In genomic region chr16:14070877-14071575, GRCh38 we compare ENCODE assay signal across 8 cellular contexts. TPM values are rescaled to one million over a fixed set of nuclear protein-coding genes. Genes with fewer than 3 reads are reported as not detected.
DNase-seq lines count a peak whose midpoint lies in the region; ATAC-seq and TF ChIP-seq lines count a peak whose summit lies in the region.

A gene with protein sequence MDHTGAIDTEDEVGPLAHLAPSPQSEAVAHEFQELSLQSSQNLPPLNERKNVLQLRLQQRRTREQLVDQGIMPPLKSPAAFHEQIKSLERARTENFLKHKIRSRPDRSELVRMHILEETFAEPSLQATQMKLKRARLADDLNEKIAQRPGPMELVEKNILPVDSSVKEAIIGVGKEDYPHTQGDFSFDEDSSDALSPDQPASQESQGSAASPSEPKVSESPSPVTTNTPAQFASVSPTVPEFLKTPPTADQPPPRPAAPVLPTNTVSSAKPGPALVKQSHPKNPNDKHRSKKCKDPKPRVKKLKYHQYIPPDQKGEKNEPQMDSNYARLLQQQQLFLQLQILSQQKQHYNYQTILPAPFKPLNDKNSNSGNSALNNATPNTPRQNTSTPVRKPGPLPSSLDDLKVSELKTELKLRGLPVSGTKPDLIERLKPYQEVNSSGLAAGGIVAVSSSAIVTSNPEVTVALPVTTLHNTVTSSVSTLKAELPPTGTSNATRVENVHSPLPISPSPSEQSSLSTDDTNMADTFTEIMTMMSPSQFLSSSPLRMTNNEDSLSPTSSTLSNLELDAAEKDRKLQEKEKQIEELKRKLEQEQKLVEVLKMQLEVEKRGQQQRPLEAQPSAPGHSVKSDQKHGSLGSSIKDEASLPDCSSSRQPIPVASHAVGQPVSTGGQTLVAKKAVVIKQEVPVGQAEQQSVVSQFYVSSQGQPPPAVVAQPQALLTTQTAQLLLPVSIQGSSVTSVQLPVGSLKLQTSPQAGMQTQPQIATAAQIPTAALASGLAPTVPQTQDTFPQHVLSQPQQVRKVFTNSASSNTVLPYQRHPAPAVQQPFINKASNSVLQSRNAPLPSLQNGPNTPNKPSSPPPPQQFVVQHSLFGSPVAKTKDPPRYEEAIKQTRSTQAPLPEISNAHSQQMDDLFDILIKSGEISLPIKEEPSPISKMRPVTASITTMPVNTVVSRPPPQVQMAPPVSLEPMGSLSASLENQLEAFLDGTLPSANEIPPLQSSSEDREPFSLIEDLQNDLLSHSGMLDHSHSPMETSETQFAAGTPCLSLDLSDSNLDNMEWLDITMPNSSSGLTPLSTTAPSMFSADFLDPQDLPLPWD (plus strand): TSS chr16:14071319. CDS start chr16:14140607, 69,288 bp downstream.

- CTCF ChIA-PET in activated naive CD4-positive, alpha-beta T cell treated with anti-CD3 and anti-CD28 coated beads, Interleukin-2, amount 10 ng/mL, durations not matched to agents 7 days and 5 days (lab: Charles Lee), result no interaction called here

- H3K79me2 ChIP-seq in DND-41 (ENCODE audit: insufficient read depth, low read length), result peaks cover 30% of the 10 kb centered on the region

- H3K4me3 Mint-ChIP-seq in activated naive CD4-positive, alpha-beta T cell treated with anti-CD3 and anti-CD28 coated beads, Interleukin-2, amount 10 ng/mL, durations not matched to agents 7 days and 5 days, result peak within 1 kb of the TSS; percentile 84

- TF ChIP-seq CTCF in DND-41 (IDR thresholded peaks at IDR 0.05; ENCODE audit: borderline replicate concordance, extremely low read depth, low read length, poor library complexity, severe bottlenecking), result no peak

- H3K27ac Mint-ChIP-seq in activated naive CD4-positive, alpha-beta T cell treated with anti-CD3 and anti-CD28 coated beads, Interleukin-2, amount 10 ng/mL, durations not matched to agents 7 days and 5 days, result peak within 1 kb of the TSS; percentile 79

- H3K27ac ChIP-seq in DND-41 (ENCODE audit: low read length), result peak within 1 kb of the TSS; percentile 75

- DNase-seq in DND-41 (peak; percentile 79), KG1 (lab: John Stamatoyannopoulos, UW) (peak; percentile 33), SK-MEL-5 (ENCODE audit: low read depth, low spot score) (peak; percentile 64), germinal center (ENCODE audit: low spot score) (peak; percentile 88), occipital lobe (lab: John Stamatoyannopoulos, UW) (peak; percentile 74), superior temporal gyrus (ENCODE audit: extremely low spot score) (peak; percentile 37)
- peak; percentile 86 for DNase-seq in activated naive CD4-positive, alpha-beta T cell treated with anti-CD3 and anti-CD28 coated beads, Interleukin-2, amount 10 ng/mL, durations not matched to agents 7 days and 5 days

- peak within 1 kb of the TSS; percentile 94 for H3K4me2 ChIP-seq in DND-41 (ENCODE audit: insufficient read depth, low read length)

- H3K9me3 ChIP-seq in DND-41 (ENCODE audit: insufficient read depth, low read length, severe bottlenecking), result no peaks in the 10 kb centered on the region

- peaks cover 4% of the 10 kb centered on the region for H3K36me3 ChIP-seq in DND-41 (ENCODE audit: insufficient read depth, low read length)

- in situ Hi-C loops in SK-MEL-5 (cut with HindIII; ENCODE audit: low pct_unique_long_range_greater_than_20kb, low sequenced_read_pairs), result no loop called here

- peak within 1 kb of the TSS; percentile 100 for H2AFZ ChIP-seq in DND-41 (ENCODE audit: low read depth, low read length)

- H3K4me3 ChIP-seq in DND-41 (ENCODE audit: low read depth in 1 of 2, low read length in 2 of 2), result peak within 1 kb of the TSS; percentile 91 to 99

- H3K27me3 Mint-ChIP-seq in activated naive CD4-positive, alpha-beta T cell treated with anti-CD3 and anti-CD28 coated beads, Interleukin-2, amount 10 ng/mL, durations not matched to agents 7 days and 5 days, result peaks cover 3% of the 10 kb centered on the region

- ATAC-seq in DND-41 (ENCODE audit: insufficient read depth, low read depth) (peak; percentile 86), GM21717 (IDR thresholded peaks at IDR 0.05; ENCODE audit: unreplicated experiment) (peak; percentile 81)

- no peaks in the 10 kb centered on the region for H3K9me3 Mint-ChIP-seq in activated naive CD4-positive, alpha-beta T cell treated with anti-CD3 and anti-CD28 coated beads, Interleukin-2, amount 10 ng/mL, durations not matched to agents 7 days and 5 days

- H3K27me3 ChIP-seq in DND-41 (ENCODE audit: insufficient read depth, low read length, poor library complexity), result no peaks in the 10 kb centered on the region

- H4K20me1 ChIP-seq in DND-41 (ENCODE audit: insufficient read depth, low read length), result peaks cover 4% of the 10 kb centered on the region; the same call in 1 of the 2 replicates

- H3K4me1 ChIP-seq in DND-41 (ENCODE audit: insufficient read depth, low read length), result peaks cover 38% of the 10 kb centered on the region

- no peaks in the 10 kb centered on the region for H3K36me3 Mint-ChIP-seq in activated naive CD4-positive, alpha-beta T cell treated with anti-CD3 and anti-CD28 coated beads, Interleukin-2, amount 10 ng/mL, durations not matched to agents 7 days and 5 days

- peak within 1 kb of the TSS; percentile 92 for H3K9ac ChIP-seq in DND-41 (ENCODE audit: low read depth, low read length)

- H3K4me1 Mint-ChIP-seq in activated naive CD4-positive, alpha-beta T cell treated with anti-CD3 and anti-CD28 coated beads, Interleukin-2, amount 10 ng/mL, durations not matched to agents 7 days and 5 days, result peaks cover 16% of the 10 kb centered on the region

RNA-seq across cellular contexts. Expression of the gene that starts here (rescaled TPM):
- 7.1 and 7.6 TPM in 2 replicates for total RNA-seq in SK-MEL-5 (2014; rRNA removed; shearing (Covaris generic))
- 11.2 and 12.3 TPM in 2 replicates for polyA plus RNA-seq in SK-MEL-5 (2015; cell fraction: cytosol; rRNA removed)
- polyA plus RNA-seq in SK-MEL-5 (2015; cell fraction: nucleus; rRNA removed), result 18.2 and 22.6 TPM in 2 replicates
- total RNA-seq in occipital lobe, result 36.3 TPM

Comparison
In these comparisons a context has a peak if more than half of its experiments do, and no peak if none do; other contexts are left out.
1. Peak in every context shown above with its lines: DNase-seq, ATAC-seq, H3K4me3 ChIP-seq and H3K27ac ChIP-seq.
2. DNase-seq: peak in every context shown above with its lines; median percentile 88 in germinal center; 86 in activated naive CD4-positive, alpha-beta T cell treated with anti-CD3 and anti-CD28 coated beads, Interleukin-2, amount 10 ng/mL, durations not matched to agents 7 days and 5 days; 79 in DND-41; 74 in occipital lobe; 64 in SK-MEL-5; 37 in superior temporal gyrus; 33 in KG1.